Comparison of ENCODE assay signal across 16 cellular contexts in the genomic region with DNA sequence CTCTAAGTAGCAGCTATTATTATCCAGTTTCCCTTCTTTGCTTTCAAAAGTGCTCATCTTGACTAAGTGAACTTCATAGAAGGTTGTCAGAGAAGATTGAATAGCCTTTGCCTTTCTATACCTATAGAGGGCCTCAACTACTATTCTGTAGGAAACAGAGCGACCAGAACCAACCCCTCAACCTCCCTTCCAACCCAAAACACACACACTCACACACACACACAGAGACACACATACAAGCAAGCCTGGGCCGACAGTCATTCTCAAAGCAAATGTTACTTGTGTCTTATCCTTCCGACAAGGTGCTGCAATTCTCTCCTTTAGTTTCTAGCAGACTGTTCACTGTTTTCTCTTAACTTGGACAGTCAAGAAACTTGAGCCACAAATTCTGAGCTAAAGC.
A peak's percentile ranks its signal among the peaks of the same experiment; 100 is the strongest.
DNase-seq lines count a peak whose midpoint lies in the region; FAIRE-seq and TF ChIP-seq lines count a peak whose summit lies in the region.
"Had no signal": no experiment of that assay in that cellular context is flagged by ENCODE, and none has a peak within 500 bp of the region (broad histone marks: within the 10 kb centered on the region; RNA-seq: fewer than 3 reads in every experiment).

No MANE protein-coding gene starts in this region.

- no peaks in the 10 kb centered on the region for H4K20me1 ChIP-seq in endothelial cell of umbilical vein (replicated peaks; ENCODE audit: control insufficient read depth, extremely low read depth, insufficient read depth, low read length)
- H4K20me1 ChIP-seq: BLaER1 had no signal

- no peak overlapping the region for H4K5ac ChIP-seq in mesendoderm (ENCODE audit: low read length)

- H3K4me1 Mint-ChIP-seq in activated T-cell treated with anti-CD3 and anti-CD28 coated beads, Interleukin-2, amount 50 U/mL, for 24 hours (ENCODE audit: low read depth), result no peaks in the 10 kb centered on the region
- H3K4me1 Mint-ChIP-seq: CD8-positive, alpha-beta memory T cell; IgD-negative memory B cell had no signal

- H3K4me1 ChIP-seq in HUES48 (ENCODE audit: control insufficient read depth, insufficient read depth, low read length) (peaks cover 16% of the 10 kb centered on the region), endothelial cell of umbilical vein (ENCODE audit: control insufficient read depth, extremely low read depth, insufficient read depth, low read length) (no peaks in the 10 kb centered on the region), mesendoderm (ENCODE audit: control insufficient read depth, low read depth, low read length) (peaks cover 17% of the 10 kb centered on the region), vagina (no peaks in the 10 kb centered on the region)
- H3K4me1 ChIP-seq: BLaER1 had no signal

- H3K4me3 Mint-ChIP-seq in activated T-cell treated with anti-CD3 and anti-CD28 coated beads, Interleukin-2, amount 50 U/mL, for 24 hours, result no peak overlapping the region
- H3K4me3 Mint-ChIP-seq: CD8-positive, alpha-beta memory T cell; IgD-negative memory B cell had no signal

- no peak overlapping the region for H2BK5ac ChIP-seq in mesendoderm (ENCODE audit: low read length)

- CTCF ChIA-PET in endothelial cell of umbilical vein (lab: Charles Lee), result interaction anchor here (1.4 to 1.6 kb wide), 2 partner anchors 13 to 31 kb away, joined by 4 read pairs; no protein-coding TSS in a partner anchor

- H3K23ac ChIP-seq in mesendoderm (ENCODE audit: low read length), result no peak overlapping the region

- peak; percentile 15 for DNase-seq in ELF-1 (ENCODE audit: low read depth, low spot score)
- no peak for DNase-seq in endothelial cell of umbilical vein (ENCODE audit: low read depth, low spot score)
- peak; percentile 60 for DNase-seq in mesendoderm
- no peak for DNase-seq in NCI-H2227 (lab: John Stamatoyannopoulos, UW; ENCODE audit: unreplicated experiment)
- no peak for DNase-seq in activated T-cell treated with anti-CD3 and anti-CD28 coated beads, Interleukin-2, amount 50 U/mL, for 24 hours
- DNase-seq in vagina (ENCODE audit: extremely low spot score in 2 of 2), result no peak
- no peak for DNase-seq in stimulated activated CD4-positive, alpha-beta T cell treated with anti-CD3 and anti-CD28 coated beads, Interleukin-1b, Interleukin-23, amount 100 ng/mL, for 48 hours
- DNase-seq: CD8-positive, alpha-beta memory T cell; DMS53; GOT3 had no signal

- H3K27ac ChIP-seq in HUES48 (ENCODE audit: low read depth, low read length) (peak overlapping the region; percentile 53), endothelial cell of umbilical vein (ENCODE audit: insufficient read depth, low read depth, low read length) (no peak overlapping the region), mesendoderm (ENCODE audit: low read depth, low read length) (peak overlapping the region; percentile 13), vagina (no peak overlapping the region)
- H3K27ac ChIP-seq: 22Rv1, BLaER1 had no signal

- peak overlapping the region; percentile 6 for H3K56ac ChIP-seq in mesendoderm (ENCODE audit: low read length)

- no peaks in the 10 kb centered on the region for H3K36me3 Mint-ChIP-seq in activated T-cell treated with anti-CD3 and anti-CD28 coated beads, Interleukin-2, amount 50 U/mL, for 24 hours (ENCODE audit: low read depth)
- H3K36me3 Mint-ChIP-seq: CD8-positive, alpha-beta memory T cell had no signal

- H3K4me2 ChIP-seq in endothelial cell of umbilical vein (ENCODE audit: insufficient read depth, low read length) (no peak overlapping the region), mesendoderm (ENCODE audit: low read length) (no peak overlapping the region)
- H3K4me2 ChIP-seq: BLaER1 had no signal

- H3K36me3 ChIP-seq in HUES48 (ENCODE audit: control insufficient read depth, insufficient read depth, low read length) (no peaks in the 10 kb centered on the region; the same call in 1 of the 2 replicates), endothelial cell of umbilical vein (ENCODE audit: control insufficient read depth in 2 of 2, extremely low read depth in 1 of 2, insufficient read depth in 2 of 2, low read length in 2 of 2) (no peaks in the 10 kb centered on the region), mesendoderm (ENCODE audit: control insufficient read depth, insufficient read depth, low read length) (no peaks in the 10 kb centered on the region), vagina (no peaks in the 10 kb centered on the region)
- H3K36me3 ChIP-seq: BLaER1 had no signal

- H3K18ac ChIP-seq in mesendoderm (ENCODE audit: low read length), result peak overlapping the region; percentile 62

- H3K27me3 ChIP-seq in HUES48 (ENCODE audit: control insufficient read depth, insufficient read depth, low read length) (no peaks in the 10 kb centered on the region), endothelial cell of umbilical vein (ENCODE audit: control insufficient read depth in 2 of 2, insufficient read depth in 2 of 2, low read length in 2 of 2) (no peaks in the 10 kb centered on the region), mesendoderm (ENCODE audit: insufficient read depth, low read length, poor library complexity) (no peaks in the 10 kb centered on the region), vagina (no peaks in the 10 kb centered on the region)
- H3K27me3 ChIP-seq: BLaER1 had no signal

- H3K4me3 ChIP-seq in HUES48 (ENCODE audit: low read depth, low read length), result no peak overlapping the region
- no peak overlapping the region for H3K4me3 ChIP-seq in endothelial cell of umbilical vein (replicated peaks in 1 of 3; ENCODE audit: insufficient read depth in 1 of 3, low read depth in 1 of 3, low read length in 3 of 3)
- H3K4me3 ChIP-seq in mesendoderm (ENCODE audit: low read length), result no peak overlapping the region
- no peak overlapping the region for H3K4me3 ChIP-seq in vagina
- H3K4me3 ChIP-seq: BLaER1, GM12878 had no signal

- intact Hi-C loops in endothelial cell of umbilical vein (cut with micrococcal nuclease) (no loop called here), vagina (cut with DNase I) (no loop called here)

- H3K27me3 Mint-ChIP-seq in activated T-cell treated with anti-CD3 and anti-CD28 coated beads, Interleukin-2, amount 50 U/mL, for 24 hours, result peaks cover 6% of the 10 kb centered on the region
- H3K27me3 Mint-ChIP-seq: IgD-negative memory B cell had no signal

- dilution Hi-C loops in endothelial cell of umbilical vein (cut with MboI; ENCODE audit: extremely low pct_ligation_motif_present, low sequenced_read_pairs), result no loop called here

- WGBS in mesendoderm (ENCODE audit: extremely low coverage, insufficient coverage, low lambda C conversion rate), result no CpG with 5 or more reads among the region's 3 CpGs

- no peak overlapping the region for H3K4ac ChIP-seq in mesendoderm (ENCODE audit: low read depth, low read length)

- no peak for TF ChIP-seq POLR2A in endothelial cell of umbilical vein (IDR thresholded peaks at IDR 0.05; ENCODE audit: low read depth, low read length)
- no peak for TF ChIP-seq POLR2A in vagina (IDR thresholded peaks at IDR 0.05)

- no peak overlapping the region for H2BK120ac ChIP-seq in mesendoderm (ENCODE audit: low read depth, low read length)

- no peaks in the 10 kb centered on the region for H3K9me3 ChIP-seq in HUES48 (ENCODE audit: control insufficient read depth, insufficient read depth, low read length)
- H3K9me3 ChIP-seq in endothelial cell of umbilical vein (replicated peaks; ENCODE audit: control insufficient read depth, insufficient read depth, low read length), result no peaks in the 10 kb centered on the region
- no peaks in the 10 kb centered on the region for H3K9me3 ChIP-seq in vagina
- H3K9me3 ChIP-seq: BLaER1 had no signal

- H4K8ac ChIP-seq in mesendoderm (ENCODE audit: low read depth, low read length), result no peak overlapping the region

- POLR2A ChIA-PET in endothelial cell of umbilical vein (lab: Charles Lee), result no interaction called here

- no peaks in the 10 kb centered on the region for H3K9me3 Mint-ChIP-seq in activated T-cell treated with anti-CD3 and anti-CD28 coated beads, Interleukin-2, amount 50 U/mL, for 24 hours
- H3K9me3 Mint-ChIP-seq: CD8-positive, alpha-beta memory T cell had no signal

- peak; percentile 18 for FAIRE-seq in endothelial cell of umbilical vein (lab: Jason Lieb, UNC)
- FAIRE-seq: GM12878, GM18507 had no signal

- no peak for TF ChIP-seq CTCF in endothelial cell of umbilical vein (IDR thresholded peaks at IDR 0.05; ENCODE audit: extremely low read depth in 1 of 2, insufficient read depth in 1 of 2, low read depth in 1 of 2, low read length in 2 of 2)
- TF ChIP-seq CTCF in vagina (IDR thresholded peaks at IDR 0.05), result no peak

- H3K9ac ChIP-seq in HUES48 (ENCODE audit: low read depth, low read length), result no peak overlapping the region
- no peak overlapping the region for H3K9ac ChIP-seq in endothelial cell of umbilical vein (replicated peaks; ENCODE audit: extremely low read depth, insufficient read depth, low read length)
- no peak overlapping the region for H3K9ac ChIP-seq in mesendoderm (ENCODE audit: low read length)
- H3K9ac ChIP-seq: BLaER1 had no signal

- H3K79me2 ChIP-seq in endothelial cell of umbilical vein (ENCODE audit: control insufficient read depth, insufficient read depth, low read length), result no peaks in the 10 kb centered on the region
- H3K79me2 ChIP-seq in mesendoderm (ENCODE audit: control insufficient read depth, insufficient read depth, low read length), result no peaks in the 10 kb centered on the region

- no peak overlapping the region for H2AK5ac ChIP-seq in mesendoderm (ENCODE audit: low read length)

- H2BK15ac ChIP-seq in mesendoderm (replicated peaks; ENCODE audit: low read depth), result no peak overlapping the region

- H2AFZ ChIP-seq in endothelial cell of umbilical vein (ENCODE audit: low read depth, low read length), result no peak overlapping the region

- BruUV-seq in endothelial cell of umbilical vein (replicated peaks; lab: Mats Ljungman, UMichigan), result no TSS peak

- no peaks in the 10 kb centered on the region for H3K9me1 ChIP-seq in endothelial cell of umbilical vein (replicated peaks; ENCODE audit: control insufficient read depth, extremely low read depth, insufficient read depth, low read length)

- H3K27ac Mint-ChIP-seq in activated T-cell treated with anti-CD3 and anti-CD28 coated beads, Interleukin-2, amount 50 U/mL, for 24 hours, result no peak overlapping the region
- H3K27ac Mint-ChIP-seq: CD8-positive, alpha-beta memory T cell; IgD-negative memory B cell had no signal

- no peaks in the 10 kb centered on the region for H3K79me1 ChIP-seq in mesendoderm (ENCODE audit: low read length)

TF ChIP-seq in endothelial cell of umbilical vein, 7 proteins besides CTCF, POLR2A, EP300 and RAD21 (continues in another document):
- no peak for TF ChIP-seq MYC (IDR thresholded peaks at IDR 0.05; ENCODE audit: low read depth, low read length)
- TF ChIP-seq, protein P1, sequence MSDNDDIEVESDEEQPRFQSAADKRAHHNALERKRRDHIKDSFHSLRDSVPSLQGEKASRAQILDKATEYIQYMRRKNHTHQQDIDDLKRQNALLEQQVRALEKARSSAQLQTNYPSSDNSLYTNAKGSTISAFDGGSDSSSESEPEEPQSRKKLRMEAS (IDR thresholded peaks at IDR 0.05; ENCODE audit: insufficient read depth, insufficient read length), result no peak
- TF ChIP-seq EZH2 (IDR thresholded peaks at IDR 0.05; ENCODE audit: borderline replicate concordance, low read depth, low read length, severe bottlenecking), result no peak
- no peak for TF ChIP-seq POLR2AphosphoS5 (IDR thresholded peaks at IDR 0.05; ENCODE audit: insufficient read depth, low read depth, low read length)
- TF ChIP-seq JUN (IDR thresholded peaks at IDR 0.05; ENCODE audit: borderline replicate concordance, insufficient read depth, insufficient read length, low read depth), result no peak

Comparison
In these comparisons a context has a peak if more than half of its experiments do, and no peak if none do; other contexts are left out.
1. DNase-seq: peak in ELF-1 (single experiment) and mesendoderm (single experiment); none in endothelial cell of umbilical vein (single experiment), NCI-H2227 (single experiment), activated T-cell treated with anti-CD3 and anti-CD28 coated beads, Interleukin-2, amount 50 U/mL, for 24 hours (single experiment), vagina (0 of 2) and stimulated activated CD4-positive, alpha-beta T cell treated with anti-CD3 and anti-CD28 coated beads, Interleukin-1b, Interleukin-23, amount 100 ng/mL, for 48 hours (single experiment).
2. H3K27ac ChIP-seq: peak in HUES48 (single experiment) and mesendoderm (single experiment); none in endothelial cell of umbilical vein (single experiment) and vagina (single experiment).